13 cellular contexts compared by ENCODE assay signal in the genomic region with DNA sequence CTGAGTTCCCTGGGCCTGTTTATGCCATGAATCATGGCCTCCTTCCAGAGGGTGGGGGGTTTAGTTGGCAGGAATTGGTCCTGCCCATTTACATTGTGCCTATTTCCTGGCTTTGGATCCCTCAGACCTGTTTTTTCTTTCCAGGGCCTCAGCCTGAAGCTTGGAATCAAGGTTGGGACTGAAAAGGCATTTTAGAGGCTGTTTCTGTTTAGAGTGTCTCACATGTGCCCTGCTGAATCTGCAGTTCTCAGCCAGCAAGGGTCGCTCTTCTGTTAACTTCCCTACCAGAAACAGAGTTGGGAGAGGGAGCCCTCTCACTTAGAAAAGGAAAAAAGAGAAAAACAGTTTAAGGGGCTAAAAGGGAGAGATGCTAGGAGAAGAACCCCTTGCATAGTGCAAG.
DNase-seq lines count a peak whose midpoint lies in the region; ATAC-seq and TF ChIP-seq lines count a peak whose summit lies in the region.
"Had no signal": no experiment of that assay in that cellular context is flagged by ENCODE, and none has a peak within 500 bp of the region (broad histone marks: within the 10 kb centered on the region; RNA-seq: fewer than 3 reads in every experiment).

No MANE protein-coding gene starts in this region.

- DNase-seq in EH (ENCODE audit: low read depth) (peak; percentile 40), MG63 (peak; percentile 30), dermis blood vessel endothelial cell (peak; percentile 62), lower lobe of right lung (no peak), NOMO-1 treated with DMSO at 0.1 percent for 48 hours (lab: John Stamatoyannopoulos, UW; ENCODE audit: unreplicated experiment) (no peak), HCEC 1CT (no peak)
- DNase-seq: activated CD4-positive, alpha-beta T cell treated with anti-CD3 and anti-CD28 coated beads, Interleukin-2, amount 50 U/mL, for 48 hours; heart right ventricle; NCI-H2171 treated with DMSO at 0.1 percent for 48 hours had no signal

- H3K27me3 ChIP-seq in MG63 = no peaks in the 10 kb centered on the region
- H3K27me3 ChIP-seq in lower lobe of right lung (ENCODE audit: low read depth) = no peaks in the 10 kb centered on the region
- H3K27me3 ChIP-seq: heart right ventricle, SJCRH30 had no signal

- no peak overlapping the region for H3K4me3 ChIP-seq in MG63
- H3K4me3 ChIP-seq in lower lobe of right lung = no peak overlapping the region
- H3K4me3 ChIP-seq: heart right ventricle, SJCRH30 had no signal

- no peaks in the 10 kb centered on the region for H3K36me3 ChIP-seq in MG63
- no peaks in the 10 kb centered on the region for H3K36me3 ChIP-seq in lower lobe of right lung
- H3K36me3 ChIP-seq: heart right ventricle, SJCRH30 had no signal

- H3K9me3 ChIP-seq in MG63 (no peaks in the 10 kb centered on the region), lower lobe of right lung (no peaks in the 10 kb centered on the region)
- H3K9me3 ChIP-seq: SJCRH30 had no signal

- intact Hi-C loops in lower lobe of right lung (cut with DNase I) = no loop called here

- no peaks in the 10 kb centered on the region for H3K4me1 ChIP-seq in lower lobe of right lung
- H3K4me1 ChIP-seq: heart right ventricle, SJCRH30 had no signal

- no peak for ATAC-seq in lower lobe of right lung
- ATAC-seq in HG03159 (IDR thresholded peaks at IDR 0.05; ENCODE audit: unreplicated experiment) = no peak
- no peak for ATAC-seq in GM21825 (IDR thresholded peaks at IDR 0.05; ENCODE audit: unreplicated experiment)
- ATAC-seq: naive thymus-derived CD4-positive, alpha-beta T cell had no signal

- H3K27ac ChIP-seq in lower lobe of right lung = peak overlapping the region; percentile 6
- H3K27ac ChIP-seq: heart right ventricle, SJCRH30 had no signal

- peak; percentile 9 for TF ChIP-seq CTCF in lower lobe of right lung (IDR thresholded peaks at IDR 0.05)

Comparison
In these comparisons a context has a peak if more than half of its experiments do, and no peak if none do; other contexts are left out.
1. DNase-seq: peak in EH (single experiment), MG63 (single experiment) and dermis blood vessel endothelial cell (single experiment); none in lower lobe of right lung (single experiment), NOMO-1 treated with DMSO at 0.1 percent for 48 hours (single experiment) and HCEC 1CT (single experiment).